Comparison of ENCODE assay signal across 29 cellular contexts in genomic region chr16:57966133-57966805, GRCh38. TPM values are rescaled to one million over a fixed set of nuclear protein-coding genes. Genes with fewer than 3 reads are reported as not detected.
DNase-seq lines count a peak whose midpoint lies in the region; TF ChIP-seq lines count a peak whose summit lies in the region.
"Had no signal": no experiment of that assay in that cellular context is flagged by ENCODE, and none has a peak within 500 bp of the region (broad histone marks: within the 10 kb centered on the region; RNA-seq: fewer than 3 reads in every experiment).

No MANE protein-coding gene starts in this region.

- H3K4me3 ChIP-seq in MG63: no peak overlapping the region
- H3K4me3 ChIP-seq in cardiac fibroblast (replicated peaks in 1 of 2; ENCODE audit: low read depth in 2 of 2, low read length in 2 of 2): no peak overlapping the region
- H3K4me3 ChIP-seq in hepatocyte: no peak overlapping the region
- H3K4me3 ChIP-seq: GM23338, left ventricle myocardium inferior, spleen had no signal

- no peak overlapping the region for H3K4me2 ChIP-seq in hepatocyte
- H3K4me2 ChIP-seq: GM23338 had no signal

- no peaks in the 10 kb centered on the region for H4K20me1 ChIP-seq in hepatocyte (ENCODE audit: insufficient read depth, poor library complexity, severe bottlenecking)

- H2AFZ ChIP-seq in hepatocyte: no peak overlapping the region
- H2AFZ ChIP-seq: GM23338 had no signal

- H3K9me3 Mint-ChIP-seq in nephron progenitor cell: no peaks in the 10 kb centered on the region
- H3K9me3 Mint-ChIP-seq: activated B cell treated with CpG ODN at 0.5 μM for 24 hours; activated naive CD8-positive, alpha-beta T cell treated with anti-CD3 and anti-CD28 coated beads for 36 hours; activated T-helper 17 cell treated with anti-CD3 and anti-CD28 coated beads, Interleukin-2, amount 50 U/mL, for 72 hours; GM23338; immature natural killer cell; naive thymus-derived CD8-positive, alpha-beta T cell had no signal

- H3K4me3 Mint-ChIP-seq in nephron progenitor cell: no peak overlapping the region
- H3K4me3 Mint-ChIP-seq: activated B cell treated with CpG ODN at 0.5 μM for 24 hours; activated naive CD8-positive, alpha-beta T cell treated with anti-CD3 and anti-CD28 coated beads for 36 hours; activated T-helper 17 cell treated with anti-CD3 and anti-CD28 coated beads, Interleukin-2, amount 50 U/mL, for 72 hours; GM23338; immature natural killer cell; naive thymus-derived CD8-positive, alpha-beta T cell; stimulated activated memory B cell treated with anti-CD40 and anti-IgM and Interleukin-4, amounts not matched to agents 10 μg/mL and 1 μg/mL and 100 μg/mL, for 72 hours had no signal

- no peaks in the 10 kb centered on the region for H3K27me3 ChIP-seq in MG63
- H3K27me3 ChIP-seq in hepatocyte: no peaks in the 10 kb centered on the region
- H3K27me3 ChIP-seq: spleen had no signal

- in situ Hi-C loops in Caki2 (cut with HindIII; ENCODE audit: low pct_unique_long_range_greater_than_20kb, low sequenced_read_pairs): no loop called here

- peak; percentile 23 for DNase-seq in Caki2 (ENCODE audit: low read depth)
- peak; percentile 95 for DNase-seq in MG63
- peak; percentile 32 to 48 for DNase-seq in cardiac fibroblast (ENCODE audit: low read depth in 2 of 2)
- DNase-seq in nephron progenitor cell: no peak
- DNase-seq in HT-29 (ENCODE audit: low spot score): no peak
- DNase-seq in hepatocyte (ENCODE audit: low spot score): no peak
- no peak for DNase-seq in NCI-H2171 treated with DMSO at 0.1 percent for 48 hours (lab: John Stamatoyannopoulos, UW)
- DNase-seq: activated B cell treated with CpG ODN at 0.5 μM for 24 hours; activated naive CD8-positive, alpha-beta T cell treated with anti-CD3 and anti-CD28 coated beads for 36 hours; hippocampal formation; immature natural killer cell; Kasumi-1; left ventricle myocardium inferior; midbrain; naive thymus-derived CD8-positive, alpha-beta T cell; NCI-H1048; NCI-H2029 treated with DMSO at 0.1 percent for 48 hours; NCI-H345; NCI-H82; OCI-M1; SHP77 treated with DMSO at 0.1 percent for 48 hours; spleen; stimulated activated CD4-positive, alpha-beta T cell treated with anti-CD3 and anti-CD28 coated beads, Interleukin-4, amount 100 ng/mL, for 1 hour; SW 1271 had no signal

- no peak for TF ChIP-seq CTCF in cardiac fibroblast (IDR thresholded peaks at IDR 0.05; ENCODE audit: low read depth, low read length)
- no peak for TF ChIP-seq CTCF in nephron progenitor cell (IDR thresholded peaks at IDR 0.05)
- no peak for TF ChIP-seq CTCF in hepatocyte (IDR thresholded peaks at IDR 0.05; ENCODE audit: poor library complexity)

- H3K36me3 ChIP-seq in MG63: no peaks in the 10 kb centered on the region
- H3K36me3 ChIP-seq in hepatocyte (replicated peaks; ENCODE audit: insufficient read depth, low read depth): no peaks in the 10 kb centered on the region
- H3K36me3 ChIP-seq: left ventricle myocardium inferior, spleen had no signal

- H3K79me2 ChIP-seq in hepatocyte: no peaks in the 10 kb centered on the region

- WGBS in hepatocyte (ENCODE audit: low lambda C conversion rate, missing lambda C conversion rate): 79% methylated on average over 4 of the region's 4 CpGs

- peak overlapping the region; percentile 13 for H3K27ac Mint-ChIP-seq in nephron progenitor cell
- H3K27ac Mint-ChIP-seq: activated B cell treated with CpG ODN at 0.5 μM for 24 hours; activated naive CD8-positive, alpha-beta T cell treated with anti-CD3 and anti-CD28 coated beads for 36 hours; activated T-helper 17 cell treated with anti-CD3 and anti-CD28 coated beads, Interleukin-2, amount 50 U/mL, for 72 hours; GM23338; stimulated activated memory B cell treated with anti-CD40 and anti-IgM and Interleukin-4, amounts not matched to agents 10 μg/mL and 1 μg/mL and 100 μg/mL, for 72 hours had no signal

- H3K4me1 ChIP-seq in hepatocyte (ENCODE audit: insufficient read depth): no peaks in the 10 kb centered on the region
- H3K4me1 ChIP-seq: left ventricle myocardium inferior, spleen had no signal

- no peaks in the 10 kb centered on the region for H3K4me1 Mint-ChIP-seq in nephron progenitor cell
- H3K4me1 Mint-ChIP-seq: activated B cell treated with CpG ODN at 0.5 μM for 24 hours; activated naive CD8-positive, alpha-beta T cell treated with anti-CD3 and anti-CD28 coated beads for 36 hours; activated T-helper 17 cell treated with anti-CD3 and anti-CD28 coated beads, Interleukin-2, amount 50 U/mL, for 72 hours; immature natural killer cell; stimulated activated memory B cell treated with anti-CD40 and anti-IgM and Interleukin-4, amounts not matched to agents 10 μg/mL and 1 μg/mL and 100 μg/mL, for 72 hours had no signal

- no peak overlapping the region for H3K27ac ChIP-seq in hepatocyte
- H3K27ac ChIP-seq: epithelial cell of prostate, left ventricle myocardium inferior, spleen had no signal

- no peaks in the 10 kb centered on the region for H3K36me3 Mint-ChIP-seq in nephron progenitor cell (ENCODE audit: low read depth)
- H3K36me3 Mint-ChIP-seq: activated naive CD8-positive, alpha-beta T cell treated with anti-CD3 and anti-CD28 coated beads for 36 hours; immature natural killer cell; naive thymus-derived CD8-positive, alpha-beta T cell; stimulated activated memory B cell treated with anti-CD40 and anti-IgM and Interleukin-4, amounts not matched to agents 10 μg/mL and 1 μg/mL and 100 μg/mL, for 72 hours had no signal

- H3K27me3 Mint-ChIP-seq in nephron progenitor cell (ENCODE audit: low read depth, poor library complexity): peaks cover under 1% of the 10 kb centered on the region
- H3K27me3 Mint-ChIP-seq: activated naive CD8-positive, alpha-beta T cell treated with anti-CD3 and anti-CD28 coated beads for 36 hours; activated T-helper 17 cell treated with anti-CD3 and anti-CD28 coated beads, Interleukin-2, amount 50 U/mL, for 72 hours; naive thymus-derived CD8-positive, alpha-beta T cell had no signal

- no peaks in the 10 kb centered on the region for H3K9me3 ChIP-seq in MG63
- no peaks in the 10 kb centered on the region for H3K9me3 ChIP-seq in hepatocyte (ENCODE audit: low read depth)
- H3K9me3 ChIP-seq: left ventricle myocardium inferior, spleen had no signal

- no peaks in the 10 kb centered on the region for H3K9me2 ChIP-seq in hepatocyte (replicated peaks; ENCODE audit: insufficient read depth)

RNA-seq across cellular contexts. Expression of gene CNGB1, which starts 4.7 kb away (rescaled TPM):
- total RNA-seq in Caki2 (2014; rRNA removed; shearing (Covaris generic); ENCODE audit: low replicate concordance): 0.20 TPM in 1 of 2 replicates, not detected in the other
- not detected in 2 replicates for total RNA-seq in MG63 (2014; rRNA removed; shearing (Covaris generic); ENCODE audit: low replicate concordance)
- total RNA-seq in HT-29 (2014; rRNA removed; shearing (Covaris generic)): not detected in 2 replicates
- not detected in 2 replicates for total RNA-seq in hepatocyte
- polyA plus RNA-seq in hepatocyte: not detected in 2 replicates
- total RNA-seq: activated B cell treated with CpG ODN at 0.5 μM for 24 hours; activated naive CD8-positive, alpha-beta T cell treated with anti-CD3 and anti-CD28 coated beads for 36 hours; activated T-helper 17 cell treated with anti-CD3 and anti-CD28 coated beads, Interleukin-2, amount 50 U/mL, for 72 hours; GM23338; left ventricle myocardium inferior; naive thymus-derived CD8-positive, alpha-beta T cell; osteocyte; spleen had no signal
- polyA plus RNA-seq: GM23338; immature natural killer cell; naive thymus-derived CD8-positive, alpha-beta T cell had no signal

RNA-seq across cellular contexts. Expression of gene ZNF319, which starts 34.2 kb away (rescaled TPM):
- total RNA-seq in Caki2 (2014; rRNA removed; shearing (Covaris generic); ENCODE audit: low replicate concordance): 1.7 and 6.3 TPM in 2 replicates
- 9.3 and 15.5 TPM in 2 replicates for total RNA-seq in MG63 (2014; rRNA removed; shearing (Covaris generic); ENCODE audit: low replicate concordance)
- total RNA-seq in HT-29 (2014; rRNA removed; shearing (Covaris generic)): 1.5 and 2.0 TPM in 2 replicates
- total RNA-seq in hepatocyte: 4.0 and 5.3 TPM in 2 replicates
- polyA plus RNA-seq in hepatocyte: 5.2 and 8.3 TPM in 2 replicates

RNA-seq across cellular contexts. Expression of gene USB1, which starts 34.9 kb away (rescaled TPM):
- 11.9 and 21.3 TPM in 2 replicates for total RNA-seq in Caki2 (2014; rRNA removed; shearing (Covaris generic); ENCODE audit: low replicate concordance)
- 17.9 and 23.9 TPM in 2 replicates for total RNA-seq in MG63 (2014; rRNA removed; shearing (Covaris generic); ENCODE audit: low replicate concordance)
- total RNA-seq in HT-29 (2014; rRNA removed; shearing (Covaris generic)): 18.8 and 24.4 TPM in 2 replicates
- 17.6 and 18.2 TPM in 2 replicates for total RNA-seq in hepatocyte
- 45.3 and 47.7 TPM in 2 replicates for polyA plus RNA-seq in hepatocyte

RNA-seq across cellular contexts. Expression of gene MMP15, which starts 59.3 kb away (rescaled TPM):
- 11.7 and 12.3 TPM in 2 replicates for total RNA-seq in Caki2 (2014; rRNA removed; shearing (Covaris generic); ENCODE audit: low replicate concordance)
- 9.9 and 14.5 TPM in 2 replicates for total RNA-seq in MG63 (2014; rRNA removed; shearing (Covaris generic); ENCODE audit: low replicate concordance)
- total RNA-seq in HT-29 (2014; rRNA removed; shearing (Covaris generic)): 75.9 and 94.1 TPM in 2 replicates
- total RNA-seq in hepatocyte: 34.2 and 39.0 TPM in 2 replicates
- polyA plus RNA-seq in hepatocyte: 56.1 and 63.4 TPM in 2 replicates

Comparison
In these comparisons a context has a peak if more than half of its experiments do, and no peak if none do; other contexts are left out.
1. DNase-seq: peak in Caki2 (single experiment), MG63 (single experiment) and cardiac fibroblast (2 of 2); none in nephron progenitor cell (single experiment), HT-29 (single experiment), hepatocyte (single experiment) and NCI-H2171 treated with DMSO at 0.1 percent for 48 hours (single experiment).